In the genomic region with DNA sequence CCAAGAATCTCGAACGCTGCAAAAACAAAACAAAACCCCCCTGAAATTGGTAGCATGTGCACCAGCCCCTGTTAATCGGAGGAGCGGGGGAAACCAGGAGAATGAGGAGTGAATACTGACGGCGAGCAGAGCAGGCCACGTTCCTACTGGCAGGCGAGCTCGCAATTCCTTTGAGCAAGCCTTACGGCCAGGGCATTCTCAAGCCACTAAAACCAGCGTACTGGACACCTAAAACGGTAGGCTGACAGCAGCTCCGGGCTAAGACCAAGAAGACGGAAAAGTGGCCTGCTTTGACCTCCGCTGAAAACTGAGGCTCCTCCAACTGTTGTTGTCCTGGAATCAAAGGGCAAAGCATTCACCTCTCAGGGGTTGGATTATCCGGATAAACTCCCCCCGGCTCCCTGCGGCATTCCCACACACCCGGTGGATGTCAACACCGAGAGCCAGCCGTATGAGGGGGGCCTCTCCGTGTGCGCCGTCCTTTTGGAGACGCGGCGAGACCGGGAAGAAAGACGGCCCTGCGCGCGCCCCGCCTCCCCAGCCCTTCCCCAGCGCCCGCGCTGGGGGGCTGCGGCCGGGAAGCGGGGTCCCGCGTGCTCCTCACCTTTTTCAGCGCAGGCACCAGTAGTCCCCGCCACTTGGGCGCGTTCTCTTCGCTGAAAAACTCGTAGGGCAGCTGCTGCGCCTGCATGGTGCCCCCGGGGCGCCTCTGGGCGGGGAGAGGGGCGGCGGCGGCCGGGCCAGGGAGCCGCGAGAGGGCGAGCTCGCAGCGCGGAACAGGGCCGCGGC, we compare ENCODE assay signal across 8 cellular contexts. TPM values are rescaled to one million over a fixed set of nuclear protein-coding genes. Genes with fewer than 3 reads are reported as not detected.
A peak's percentile ranks its signal among the peaks of the same experiment; 100 is the strongest.
DNase-seq lines count a peak whose midpoint lies in the region; ATAC-seq lines count a peak whose summit lies in the region.

No MANE protein-coding gene starts in this region.

- ATAC-seq in HG02588 (IDR thresholded peaks at IDR 0.05; ENCODE audit: unreplicated experiment), result peak; percentile 39
- peak; percentile 45 for ATAC-seq in left colon

- intact Hi-C loops in left colon (cut with DNase I, micrococcal nuclease), result loop anchor here in 1 of 2 donors (5.0 kb wide), 1 partner anchor 107 kb away; no protein-coding TSS in a partner anchor

- peak overlapping the region; percentile 47 for H3K27ac ChIP-seq in cingulate gyrus (ENCODE audit: low read depth, low read length)

- DNase-seq in NCI-H2081 (lab: John Stamatoyannopoulos, UW), result peak; percentile 61 to 63
- DNase-seq in NCI-H2081 treated with DMSO at 0.1 percent for 48 hours (lab: John Stamatoyannopoulos, UW), result no peak
- peak; percentile 16 for DNase-seq in MV-4-11 (lab: John Stamatoyannopoulos, UW)
- DNase-seq in activated CD4-positive, alpha-beta T cell treated with anti-CD3 and anti-CD28 coated beads for 1 hour, result peak; percentile 54
- peak; percentile 38 to 72 for DNase-seq in left colon
- peak; percentile 36 to 61 for DNase-seq in stimulated activated CD4-positive, alpha-beta T cell treated with anti-CD3 and anti-CD28 coated beads, Interleukin-2, amount 100 ng/mL, for 48 hours

RNA-seq across cellular contexts. Expression of gene SOS1, which starts 0.9 kb away (rescaled TPM):
- 10 to 100 TPM; 30.0 to 31.2 TPM for total RNA-seq in left colon
